ENCODE assay signal across 20 cellular contexts in genomic region chr13:39217471-39217870, GRCh38.
A peak's percentile ranks its signal among the peaks of the same experiment; 100 is the strongest.
DNase-seq lines count a peak whose midpoint lies in the region; ATAC-seq lines count a peak whose summit lies in the region.
"Had no signal": no experiment of that assay in that cellular context is flagged by ENCODE, and none has a peak within 500 bp of the region (broad histone marks: within the 10 kb centered on the region; RNA-seq: fewer than 3 reads in every experiment).

No MANE protein-coding gene starts in this region.

- peaks cover 9% of the 10 kb centered on the region for H3K9me3 Mint-ChIP-seq in activated T-cell treated with anti-CD3 and anti-CD28 coated beads, Interleukin-2, amount 50 U/mL, for 4 hours

- H3K36me3 Mint-ChIP-seq in activated T-cell treated with anti-CD3 and anti-CD28 coated beads, Interleukin-2, amount 50 U/mL, for 4 hours (ENCODE audit: insufficient read depth) = no peaks in the 10 kb centered on the region
- H3K36me3 Mint-ChIP-seq: CD8-positive, alpha-beta T cell had no signal

- H3K4me1 Mint-ChIP-seq in activated T-cell treated with anti-CD3 and anti-CD28 coated beads, Interleukin-2, amount 50 U/mL, for 4 hours (ENCODE audit: low read depth) = no peaks in the 10 kb centered on the region
- H3K4me1 Mint-ChIP-seq: B cell had no signal

- no peak for ATAC-seq in activated T-cell treated with anti-CD3 and anti-CD28 coated beads, Interleukin-2, amount 50 U/mL, for 4 hours
- no peak for ATAC-seq in GM21447 (IDR thresholded peaks at IDR 0.05; ENCODE audit: unreplicated experiment)
- ATAC-seq: CD8-positive, alpha-beta T cell; HCT116 had no signal

- H3K4me3 Mint-ChIP-seq in activated T-cell treated with anti-CD3 and anti-CD28 coated beads, Interleukin-2, amount 50 U/mL, for 4 hours = no peak overlapping the region
- H3K4me3 Mint-ChIP-seq: B cell; CD8-positive, alpha-beta T cell; HFFc6 had no signal

- peak; percentile 68 for DNase-seq in COLO829 (ENCODE audit: low spot score)
- peak; percentile 73 for DNase-seq in globus pallidus (ENCODE audit: low spot score)
- DNase-seq in pons (ENCODE audit: low spot score) = peak; percentile 79
- peak; percentile 68 for DNase-seq in superior temporal gyrus (ENCODE audit: extremely low spot score)
- DNase-seq in activated T-cell treated with anti-CD3 and anti-CD28 coated beads, Interleukin-2, amount 50 U/mL, for 4 hours = no peak
- DNase-seq in activated effector memory CD4-positive, alpha-beta T cell treated with Interleukin-2 at 50 U/mL for 16 hours = no peak
- DNase-seq in islet precursor cell = no peak
- DNase-seq: 8988T; CD8-positive, alpha-beta T cell; COR-L47; DMS 273 treated with DMSO at 0.1 percent for 48 hours; DMS53; DND-41; EL; GOT3; H7; HFFc6 had no signal

- H3K27me3 Mint-ChIP-seq in activated T-cell treated with anti-CD3 and anti-CD28 coated beads, Interleukin-2, amount 50 U/mL, for 4 hours (ENCODE audit: low read depth) = peaks cover 6% of the 10 kb centered on the region

Comparison
In these comparisons a context has a peak if more than half of its experiments do, and no peak if none do; other contexts are left out.
1. DNase-seq: peak in COLO829 (single experiment), globus pallidus (single experiment), pons (single experiment) and superior temporal gyrus (single experiment); none in activated T-cell treated with anti-CD3 and anti-CD28 coated beads, Interleukin-2, amount 50 U/mL, for 4 hours (single experiment), activated effector memory CD4-positive, alpha-beta T cell treated with Interleukin-2 at 50 U/mL for 16 hours (single experiment) and islet precursor cell (single experiment).